In the genomic region with DNA sequence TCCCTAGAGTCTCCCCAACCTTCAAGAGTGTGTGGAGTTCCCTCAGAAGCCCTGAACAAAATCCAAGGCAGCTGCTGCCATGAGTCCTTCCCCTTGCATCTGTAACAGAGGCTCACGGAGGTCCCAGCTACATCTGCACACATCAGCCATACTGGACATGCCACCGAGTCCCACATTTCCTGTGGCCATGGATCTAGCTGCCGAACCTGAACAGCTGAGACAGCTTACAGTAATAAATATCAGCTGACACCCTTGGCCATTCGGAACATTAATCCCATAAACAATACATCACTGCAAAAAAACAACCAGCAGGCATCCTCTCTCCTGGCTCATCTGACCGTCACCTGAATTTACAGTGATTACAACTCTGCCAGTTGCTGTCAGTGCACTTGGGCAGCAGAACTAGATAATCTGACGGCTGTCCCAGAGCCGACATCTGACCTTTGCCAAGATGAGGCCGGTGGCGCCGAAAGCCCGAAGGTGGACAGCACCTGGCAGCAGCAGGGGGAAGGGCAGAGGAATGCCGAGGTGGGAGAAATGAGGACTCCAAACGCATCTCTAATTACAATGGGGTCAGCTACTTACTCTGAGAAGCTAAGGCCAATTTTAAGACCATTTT, we compare ENCODE assay signal across 11 cellular contexts. TPM values are rescaled to one million over a fixed set of nuclear protein-coding genes. Genes with fewer than 3 reads are reported as not detected.
DNase-seq lines count a peak whose midpoint lies in the region; ATAC-seq and TF ChIP-seq lines count a peak whose summit lies in the region.
"Had no signal": no experiment of that assay in that cellular context is flagged by ENCODE, and none has a peak within 500 bp of the region (broad histone marks: within the 10 kb centered on the region; RNA-seq: fewer than 3 reads in every experiment).

No MANE protein-coding gene starts in this region.

- H3K9me3 ChIP-seq in AG04450 (ENCODE audit: control insufficient read depth, insufficient read depth, low read length) (no peaks in the 10 kb centered on the region), HUES48 (ENCODE audit: control insufficient read depth, insufficient read depth, low read length) (no peaks in the 10 kb centered on the region), fibroblast of lung (ENCODE audit: control insufficient read depth, insufficient read depth, low read depth, low read length) (no peaks in the 10 kb centered on the region), parathyroid adenoma (ENCODE audit: control insufficient read depth, low read length) (no peaks in the 10 kb centered on the region)

- peaks cover 60% of the 10 kb centered on the region for H3K4me1 ChIP-seq in HUES48 (ENCODE audit: control insufficient read depth, insufficient read depth, low read length)
- H3K4me1 ChIP-seq in fibroblast of lung (ENCODE audit: control insufficient read depth, extremely low read depth, insufficient read depth, low read length), result peaks cover 50% of the 10 kb centered on the region
- peaks cover 67% of the 10 kb centered on the region for H3K4me1 ChIP-seq in parathyroid adenoma

- H3K27ac ChIP-seq in AG04450 (ENCODE audit: low read depth, low read length) (peak overlapping the region; percentile 92), HUES48 (ENCODE audit: low read depth, low read length) (peak overlapping the region; percentile 43), fibroblast of lung (ENCODE audit: insufficient read depth, low read length) (peak overlapping the region; percentile 24), parathyroid adenoma (peak overlapping the region; percentile 85)

- ATAC-seq in GM18517 (IDR thresholded peaks at IDR 0.05; ENCODE audit: unreplicated experiment) (no peak), GM18868 (IDR thresholded peaks at IDR 0.05; ENCODE audit: unreplicated experiment) (no peak)

- no peak overlapping the region for H3K9ac ChIP-seq in HUES48 (ENCODE audit: low read depth, low read length)
- H3K9ac ChIP-seq in fibroblast of lung (ENCODE audit: insufficient read depth, low read length), result no peak overlapping the region
- no peak overlapping the region for H3K9ac ChIP-seq in parathyroid adenoma

- H3K79me2 ChIP-seq in fibroblast of lung (ENCODE audit: control insufficient read depth, insufficient read depth, low read length) (no peaks in the 10 kb centered on the region), parathyroid adenoma (peaks cover 4% of the 10 kb centered on the region)

- no peak overlapping the region for H3K4me2 ChIP-seq in fibroblast of lung (ENCODE audit: extremely low read depth, insufficient read depth, low read length)
- no peak overlapping the region for H3K4me2 ChIP-seq in parathyroid adenoma (ENCODE audit: low read length)

- no peaks in the 10 kb centered on the region for H4K20me1 ChIP-seq in fibroblast of lung (ENCODE audit: control insufficient read depth, extremely low read depth, insufficient read depth, low read length)

- no peaks in the 10 kb centered on the region for H3K27me3 ChIP-seq in AG04450 (ENCODE audit: control insufficient read depth, insufficient read depth, low read length)
- no peaks in the 10 kb centered on the region for H3K27me3 ChIP-seq in HUES48 (ENCODE audit: control insufficient read depth, insufficient read depth, low read length)
- no peaks in the 10 kb centered on the region for H3K27me3 ChIP-seq in fibroblast of lung (ENCODE audit: control insufficient read depth, insufficient read depth, low read length)
- H3K27me3 ChIP-seq in parathyroid adenoma (ENCODE audit: control insufficient read depth, insufficient read depth, low read length), result no peaks in the 10 kb centered on the region

- peaks cover 12% of the 10 kb centered on the region for H3K36me3 ChIP-seq in HUES48 (ENCODE audit: control insufficient read depth, insufficient read depth, low read length)
- peaks cover 3% of the 10 kb centered on the region for H3K36me3 ChIP-seq in fibroblast of lung (ENCODE audit: control insufficient read depth, insufficient read depth, low read length)
- H3K36me3 ChIP-seq in parathyroid adenoma (ENCODE audit: control insufficient read depth, insufficient read depth, low read length), result no peaks in the 10 kb centered on the region

- H2AFZ ChIP-seq in fibroblast of lung (ENCODE audit: low read length), result no peak overlapping the region
- H2AFZ ChIP-seq in parathyroid adenoma, result peak overlapping the region; percentile 54

- DNase-seq in AG04450 (ENCODE audit: low read depth, low spot score) (no peak), fibroblast of lung (ENCODE audit: low read depth in 2 of 2) (no peak), NOMO-1 treated with dmso at 0.1 percent for 144 hours (lab: John Stamatoyannopoulos, UW; ENCODE audit: unreplicated experiment) (no peak), AG20443 (ENCODE audit: low spot score) (no peak)
- DNase-seq: activated CD4-positive, alpha-beta T cell treated with anti-CD3 and anti-CD28 coated beads, Interleukin-2, amount 10 ng/mL, durations not matched to agents 7 days and 5 days; activated naive CD4-positive, alpha-beta T cell; MM.1S had no signal

- TF ChIP-seq CTCF in AG04450 (IDR thresholded peaks at IDR 0.05; ENCODE audit: low read depth, low read length), result no peak
- TF ChIP-seq CTCF in fibroblast of lung (conservative IDR thresholded peaks at IDR 0.05 in 1 of 2, IDR thresholded peaks at IDR 0.05 in 1 of 2; ENCODE audit: low read depth in 1 of 2, low read length in 2 of 2), result no peak
- TF ChIP-seq CTCF in parathyroid adenoma (IDR thresholded peaks at IDR 0.05), result no peak

- H3K4me3 ChIP-seq in AG04450 (ENCODE audit: low read depth, low read length) (no peak overlapping the region), HUES48 (ENCODE audit: low read depth, low read length) (no peak overlapping the region), fibroblast of lung (replicated peaks in 1 of 4; ENCODE audit: control extremely low read depth in 1 of 4, insufficient read depth in 1 of 4, low read depth in 3 of 4, low read length in 4 of 4) (no peak overlapping the region), parathyroid adenoma (ENCODE audit: low read depth, low read length) (no peak overlapping the region)

- POLR2A ChIA-PET in AG04450 (lab: Yijun Ruan, JAX), result interaction anchor here (1.2 to 6.5 kb wide), 3 partner anchors 14 to 34 kb away, joined by 5 to 71 read pairs (median 10); a partner anchor contains a TSS

- CTCF ChIA-PET in AG04450 (lab: Charles Lee), result interaction anchor here (0.6 to 3.0 kb wide), 13 partner anchors 8 to 224 kb away, joined by 3 to 28 read pairs (median 5); a partner anchor contains a TSS

RNA-seq across cellular contexts. Expression of a gene that starts 33.6 kb away (rescaled TPM):
- polyA plus RNA-seq in AG04450 (2011; rRNA removed) (66.8 and 80.9 TPM in 2 replicates), fibroblast of lung (93.2 and 152 TPM in 2 replicates)
- polyA minus RNA-seq in AG04450 (2011; rRNA and poly(A)+ RNA removed), result 52.9 and 60.1 TPM in 2 replicates
- total RNA-seq in fibroblast of lung, result 80.9 and 143 TPM in 2 replicates
- polyA plus RNA-seq in fibroblast of lung (2012), result 166 and 220 TPM in 2 replicates
- 118 and 164 TPM in 2 replicates for polyA minus RNA-seq in fibroblast of lung (ENCODE audit: low replicate concordance)

RNA-seq across cellular contexts. Expression of a gene that starts 36.4 kb away (rescaled TPM):
- polyA plus RNA-seq in AG04450 (2011; rRNA removed) (16.5 and 19.2 TPM in 2 replicates), fibroblast of lung (22.0 and 22.9 TPM in 2 replicates)
- 4.9 and 6.3 TPM in 2 replicates for polyA minus RNA-seq in AG04450 (2011; rRNA and poly(A)+ RNA removed)
- 8.5 and 10.6 TPM in 2 replicates for total RNA-seq in fibroblast of lung
- polyA plus RNA-seq in fibroblast of lung (2012), result 23.9 and 26.2 TPM in 2 replicates
- 1.3 and 1.7 TPM in 2 replicates for polyA minus RNA-seq in fibroblast of lung (ENCODE audit: low replicate concordance)

RNA-seq across cellular contexts. Expression of a gene that starts 36.6 kb away (rescaled TPM):
- 6.5 and 7.2 TPM in 2 replicates for polyA plus RNA-seq in AG04450 (2011; rRNA removed)
- 11.3 and 13.1 TPM in 2 replicates for polyA minus RNA-seq in AG04450 (2011; rRNA and poly(A)+ RNA removed)
- 1.0 and 3.1 TPM in 2 replicates for total RNA-seq in fibroblast of lung
- polyA plus RNA-seq in fibroblast of lung, result 6.5 and 9.7 TPM in 2 replicates
- 6.0 and 7.4 TPM in 2 replicates for polyA plus RNA-seq in fibroblast of lung (2012)
- polyA minus RNA-seq in fibroblast of lung (ENCODE audit: low replicate concordance), result 21.4 and 30.7 TPM in 2 replicates

Comparison
In these comparisons a context has a peak if more than half of its experiments do, and no peak if none do; other contexts are left out.
1. H3K27ac ChIP-seq: peak in every context shown above with its lines; median percentile 92 in AG04450; 85 in parathyroid adenoma; 43 in HUES48; 24 in fibroblast of lung.